In the genomic region with DNA sequence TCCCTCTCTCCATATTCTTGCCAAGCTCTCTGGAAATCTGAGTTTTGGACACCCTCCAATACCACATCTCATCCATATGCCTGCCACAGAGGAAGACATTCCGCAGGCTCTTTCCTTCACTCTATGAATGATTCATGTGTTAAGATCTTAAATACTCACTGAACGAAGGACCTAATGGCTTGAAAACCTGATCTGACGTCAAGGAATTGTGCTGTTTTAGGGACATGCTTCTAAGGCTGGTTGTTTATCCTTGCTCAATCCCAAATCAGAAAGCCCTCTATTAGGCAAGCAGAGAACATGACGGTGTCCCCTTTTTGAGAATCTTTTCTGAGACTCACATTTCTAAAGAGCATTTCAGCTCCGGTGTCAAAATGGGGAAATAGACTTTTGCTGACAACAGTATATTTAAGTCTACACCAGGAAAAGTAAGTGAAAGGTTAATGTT, we compare ENCODE assay signal across 11 cellular contexts.
DNase-seq lines count a peak whose midpoint lies in the region; ATAC-seq and TF ChIP-seq lines count a peak whose summit lies in the region.
"Had no signal": no experiment of that assay in that cellular context is flagged by ENCODE, and none has a peak within 500 bp of the region (broad histone marks: within the 10 kb centered on the region; RNA-seq: fewer than 3 reads in every experiment).

No MANE protein-coding gene starts in this region.

- in situ Hi-C loops in HAP-1 (cut with MboI; ENCODE audit: low sequenced_read_pairs) = no loop called here

- H3K4me3 ChIP-seq in HAP-1 (no peak overlapping the region), heart left ventricle (no peak overlapping the region), stomach (no peak overlapping the region)
- H3K4me3 ChIP-seq: GM12878, Peyer's patch had no signal

- peak; percentile 93 for TF ChIP-seq EP300 in stomach (IDR thresholded peaks at IDR 0.05)

- H3K4me1 ChIP-seq in HAP-1 (no peaks in the 10 kb centered on the region), heart left ventricle (peaks cover 0 to 15% (median 5%) of the 10 kb centered on the region in 12 donors), stomach (peaks cover 0 to 18% (median 3%) of the 10 kb centered on the region in 4 donors)
- H3K4me1 ChIP-seq: Peyer's patch had no signal

- no peaks in the 10 kb centered on the region for H3K36me3 ChIP-seq in HAP-1 (replicated peaks)
- H3K36me3 ChIP-seq in heart left ventricle = no peaks in the 10 kb centered on the region
- no peaks in the 10 kb centered on the region for H3K36me3 ChIP-seq in stomach
- H3K36me3 ChIP-seq: Peyer's patch had no signal

- intact Hi-C loops in heart left ventricle (cut with DNase I) = no loop called here
- intact Hi-C loops in stomach (cut with DNase I; ENCODE audit: low total_unique reads) = no loop called here

- H3K9me3 ChIP-seq in HAP-1 (no peaks in the 10 kb centered on the region), heart left ventricle (peaks cover 0 to 6% (median 0%) of the 10 kb centered on the region in 12 donors), stomach (no peaks in the 10 kb centered on the region)
- H3K9me3 ChIP-seq: Peyer's patch had no signal

- H3K27ac ChIP-seq in heart left ventricle (peak overlapping the region in 2 of 12 donors; percentile 26 to 33), stomach (peak overlapping the region in 4 of 5 donors; percentile 59 to 80 (median 70))

- TF ChIP-seq CTCF in heart left ventricle (IDR thresholded peaks at IDR 0.05) (no peak), stomach (IDR thresholded peaks at IDR 0.05) (no peak)

- 33 to 48% (median 42%) methylated on average over 5 of the region's 5 CpGs for WGBS in heart left ventricle, 4 donors
- 47 to 67% (median 56%) methylated on average over 5 of the region's 5 CpGs for WGBS in stomach, 5 donors

- ATAC-seq in heart left ventricle (peak in 3 of 4 donors; percentile 53 to 85 (median 61)), GM18907 (IDR thresholded peaks at IDR 0.05; ENCODE audit: unreplicated experiment) (no peak), GM21825 (IDR thresholded peaks at IDR 0.05; ENCODE audit: unreplicated experiment) (no peak), GM18517 (IDR thresholded peaks at IDR 0.05; ENCODE audit: unreplicated experiment) (no peak)
- ATAC-seq: GM12878 had no signal

- H3K27me3 ChIP-seq in HAP-1 (ENCODE audit: low read depth) (no peaks in the 10 kb centered on the region), heart left ventricle (no peaks in the 10 kb centered on the region), stomach (no peaks in the 10 kb centered on the region)
- H3K27me3 ChIP-seq: Peyer's patch had no signal

- TF ChIP-seq POLR2A in heart left ventricle (IDR thresholded peaks at IDR 0.05) (no peak), stomach (IDR thresholded peaks at IDR 0.05) (no peak)

- DNase-seq in HAP-1 (ENCODE audit: low spot score in 2 of 2) = peak; percentile 21 to 43
- peak; percentile 95 for DNase-seq in amniotic stem cell (lab: John Stamatoyannopoulos, UW)
- DNase-seq in heart left ventricle = no peak
- no peak for DNase-seq in stomach
- no peak for DNase-seq in GF-D8 (lab: John Stamatoyannopoulos, UW)
- DNase-seq: activated T-cell treated with anti-CD3 and anti-CD28 coated beads, Interleukin-2, amount 50 U/mL, for 48 hours; Peyer's patch had no signal

Comparison
In these comparisons a context has a peak if more than half of its experiments do, and no peak if none do; other contexts are left out.
1. DNase-seq: peak in HAP-1 (2 of 2) and amniotic stem cell (single experiment); none in heart left ventricle (0 of 5), stomach (single experiment) and GF-D8 (single experiment).
2. ATAC-seq: peak in heart left ventricle (3 of 4); none in GM18907 (single experiment), GM21825 (single experiment) and GM18517 (single experiment).